In the genomic region with DNA sequence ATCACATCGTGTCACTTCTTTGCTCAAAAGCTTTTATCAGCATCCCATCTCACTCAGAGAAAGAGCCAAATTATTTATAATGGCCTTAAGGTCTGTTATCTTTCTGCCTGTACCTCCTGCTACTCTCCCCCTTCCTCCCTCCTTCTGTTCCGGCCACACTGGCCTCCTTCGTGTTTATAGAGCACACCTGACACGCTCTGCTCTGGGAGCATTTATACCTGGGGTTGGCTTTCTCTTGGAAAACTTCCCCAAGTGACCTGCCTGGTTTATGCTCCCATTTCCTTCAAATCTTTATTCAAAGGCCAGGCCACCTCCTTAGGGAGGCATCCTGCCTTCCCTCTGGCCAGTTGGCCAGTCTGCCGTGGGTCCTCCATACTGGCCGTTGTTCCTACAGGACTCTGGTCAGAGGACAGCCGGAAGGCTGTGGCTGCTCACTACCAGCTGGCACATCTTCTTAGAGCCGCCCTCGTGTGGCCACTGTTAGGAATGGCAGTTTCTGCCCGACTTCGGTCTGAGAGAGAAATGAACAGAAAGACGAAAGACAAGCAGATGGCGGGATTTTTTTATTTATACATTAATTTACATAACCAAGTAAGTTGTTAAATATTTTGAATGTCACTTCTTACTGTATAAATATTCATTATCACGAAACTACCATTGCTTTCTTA, we compare ENCODE assay signal across 8 cellular contexts.
DNase-seq lines count a peak whose midpoint lies in the region; ATAC-seq and TF ChIP-seq lines count a peak whose summit lies in the region.

No MANE protein-coding gene starts in this region.

- H3K27me3 Mint-ChIP-seq in activated T-helper 2 cell treated with anti-CD3 and anti-CD28 coated beads, Interferon-gamma antibody, Interleukin-2, Interleukin-4, amounts not matched to agents 10 μg/mL and 5 μg/mL and 100 μg/mL, durations not matched to agents 14 hours and 24 hours and 36 hours (ENCODE audit: low read depth) = no peaks in the 10 kb centered on the region

- H3K27ac Mint-ChIP-seq in activated T-helper 2 cell treated with anti-CD3 and anti-CD28 coated beads, Interferon-gamma antibody, Interleukin-2, Interleukin-4, amounts not matched to agents 10 μg/mL and 5 μg/mL and 100 μg/mL, durations not matched to agents 14 hours and 24 hours and 36 hours = no peak overlapping the region

- H3K27me3 ChIP-seq in foreskin keratinocyte (no peaks in the 10 kb centered on the region), tibial artery (no peaks in the 10 kb centered on the region)

- H3K4me1 ChIP-seq in foreskin keratinocyte (no peaks in the 10 kb centered on the region), tibial artery (no peaks in the 10 kb centered on the region)

- peak; percentile 94 for ATAC-seq in GM21360 (IDR thresholded peaks at IDR 0.05; ENCODE audit: unreplicated experiment)
- peak; percentile 70 for ATAC-seq in HG03575 (IDR thresholded peaks at IDR 0.05; ENCODE audit: extremely low read depth, insufficient number of reproducible peaks, low FRiP score, unreplicated experiment)
- ATAC-seq in foreskin keratinocyte = peak; percentile 74

- intact Hi-C loops in activated T-helper 2 cell treated with anti-CD3 and anti-CD28 coated beads, Interferon-gamma antibody, Interleukin-2, Interleukin-4, amounts not matched to agents 10 μg/mL and 5 μg/mL and 100 μg/mL, durations not matched to agents 14 hours and 24 hours and 36 hours (cut with micrococcal nuclease) = loop anchor here (1.0 to 5.0 kb wide), 2 partner anchors 207 to 355 kb away; a partner anchor contains a TSS
- intact Hi-C loops in tibial artery (cut with DNase I; ENCODE audit: low total_unique reads) = no loop called here

- H3K4me1 Mint-ChIP-seq in activated T-helper 2 cell treated with anti-CD3 and anti-CD28 coated beads, Interferon-gamma antibody, Interleukin-2, Interleukin-4, amounts not matched to agents 10 μg/mL and 5 μg/mL and 100 μg/mL, durations not matched to agents 14 hours and 24 hours and 36 hours (ENCODE audit: low read depth) = peaks cover 8% of the 10 kb centered on the region

- H3K27ac ChIP-seq in foreskin keratinocyte (no peak overlapping the region), tibial artery (no peak overlapping the region)

- H3K9me3 Mint-ChIP-seq in activated T-helper 2 cell treated with anti-CD3 and anti-CD28 coated beads, Interferon-gamma antibody, Interleukin-2, Interleukin-4, amounts not matched to agents 10 μg/mL and 5 μg/mL and 100 μg/mL, durations not matched to agents 14 hours and 24 hours and 36 hours = no peaks in the 10 kb centered on the region

- H3K4me3 Mint-ChIP-seq in activated T-helper 2 cell treated with anti-CD3 and anti-CD28 coated beads, Interferon-gamma antibody, Interleukin-2, Interleukin-4, amounts not matched to agents 10 μg/mL and 5 μg/mL and 100 μg/mL, durations not matched to agents 14 hours and 24 hours and 36 hours (ENCODE audit: low read depth) = no peak overlapping the region

- peaks cover 4% of the 10 kb centered on the region for H3K36me3 Mint-ChIP-seq in activated T-helper 2 cell treated with anti-CD3 and anti-CD28 coated beads, Interferon-gamma antibody, Interleukin-2, Interleukin-4, amounts not matched to agents 10 μg/mL and 5 μg/mL and 100 μg/mL, durations not matched to agents 14 hours and 24 hours and 36 hours (ENCODE audit: low read depth)

- no peak overlapping the region for H3K4me3 ChIP-seq in tibial artery

- no peaks in the 10 kb centered on the region for H3K9me3 ChIP-seq in tibial artery

- no peaks in the 10 kb centered on the region for H3K36me3 ChIP-seq in tibial artery

- TF ChIP-seq CTCF in foreskin keratinocyte (conservative IDR thresholded peaks at IDR 0.05) (peak; percentile 69), tibial artery (IDR thresholded peaks at IDR 0.05) (peak; percentile 51 to 57)

- DNase-seq in DMS 273 treated with DMSO at 0.1 percent for 48 hours (lab: John Stamatoyannopoulos, UW) (peak; percentile 57), RPMI7951 (ENCODE audit: low read depth) (peak; percentile 70), foreskin keratinocyte (peak; percentile 11 to 22), occipital lobe (lab: John Stamatoyannopoulos, UW) (peak; percentile 4), tibial artery (peak; percentile 47 to 67)
- peak; percentile 21 for DNase-seq in activated T-helper 2 cell treated with anti-CD3 and anti-CD28 coated beads, Interferon-gamma antibody, Interleukin-2, Interleukin-4, amounts not matched to agents 10 μg/mL and 5 μg/mL and 100 μg/mL, durations not matched to agents 14 hours and 24 hours and 36 hours (ENCODE audit: low spot score)

Comparison
In these comparisons a context has a peak if more than half of its experiments do, and no peak if none do; other contexts are left out.
1. DNase-seq: peak in every context shown above with its lines; median percentile 70 in RPMI7951; 57 in DMS 273 treated with DMSO at 0.1 percent for 48 hours; 57 in tibial artery; 21 in activated T-helper 2 cell treated with anti-CD3 and anti-CD28 coated beads, Interferon-gamma antibody, Interleukin-2, Interleukin-4, amounts not matched to agents 10 μg/mL and 5 μg/mL and 100 μg/mL, durations not matched to agents 14 hours and 24 hours and 36 hours; 16 in foreskin keratinocyte; 4 in occipital lobe.